1 cellular context compared by ENCODE assay signal in genomic region chr11:9210224-9210921, GRCh38.
TF ChIP-seq lines count a peak whose summit lies in the region.

No MANE protein-coding gene starts in this region.

TF ChIP-seq in K562, 482 proteins besides CTCF, POLR2A, EP300 and RAD21:
- TF ChIP-seq ZNF318 (IDR thresholded peaks at IDR 0.05; ENCODE audit: borderline replicate concordance in 1 of 2, low read depth in 1 of 2) (no peak), ZNF518B (CRISPR knock-in tag; IDR thresholded peaks at IDR 0.05) (no peak), GABPB1 (CRISPR knock-in tag; IDR thresholded peaks at IDR 0.05) (no peak), FOSL1 (tag; conservative IDR thresholded peaks at IDR 0.05) (no peak), SMARCC2 (IDR thresholded peaks at IDR 0.05; ENCODE audit: low read depth) (no peak), DIDO1 (tag; IDR thresholded peaks at IDR 0.05; ENCODE audit: low read depth) (no peak), BRD4 (IDR thresholded peaks at IDR 0.05) (no peak), CEBPB (tag; IDR thresholded peaks at IDR 0.05) (peak; percentile 94), ZNF121 (CRISPR knock-in tag; conservative IDR thresholded peaks at IDR 0.05) (peak; percentile 86), CBFA2T3 (IDR thresholded peaks at IDR 0.05) (no peak), AFF4 (CRISPR knock-in tag; IDR thresholded peaks at IDR 0.05) (no peak), CEBPG (CRISPR knock-in tag; IDR thresholded peaks at IDR 0.05) (peak; percentile 71), CEBPG (tag; conservative IDR thresholded peaks at IDR 0.05 in 1 of 2, IDR thresholded peaks at IDR 0.05 in 1 of 2) (peak; percentile 78 to 86), ZBTB43 (CRISPR knock-in tag; IDR thresholded peaks at IDR 0.05) (no peak), RHOXF2B (CRISPR knock-in tag; conservative IDR thresholded peaks at IDR 0.05) (no peak), KDM4B (IDR thresholded peaks at IDR 0.05; ENCODE audit: borderline replicate concordance in 2 of 2, low read depth in 1 of 2) (no peak), ADNP (tag; IDR thresholded peaks at IDR 0.05) (no peak), ZNF324 (CRISPR knock-in tag; IDR thresholded peaks at IDR 0.05) (no peak), TARDBP (IDR thresholded peaks at IDR 0.05) (no peak), HMGXB4 (CRISPR knock-in tag; IDR thresholded peaks at IDR 0.05) (no peak)
